ENCODE assay signal across 26 cellular contexts in the genomic region with DNA sequence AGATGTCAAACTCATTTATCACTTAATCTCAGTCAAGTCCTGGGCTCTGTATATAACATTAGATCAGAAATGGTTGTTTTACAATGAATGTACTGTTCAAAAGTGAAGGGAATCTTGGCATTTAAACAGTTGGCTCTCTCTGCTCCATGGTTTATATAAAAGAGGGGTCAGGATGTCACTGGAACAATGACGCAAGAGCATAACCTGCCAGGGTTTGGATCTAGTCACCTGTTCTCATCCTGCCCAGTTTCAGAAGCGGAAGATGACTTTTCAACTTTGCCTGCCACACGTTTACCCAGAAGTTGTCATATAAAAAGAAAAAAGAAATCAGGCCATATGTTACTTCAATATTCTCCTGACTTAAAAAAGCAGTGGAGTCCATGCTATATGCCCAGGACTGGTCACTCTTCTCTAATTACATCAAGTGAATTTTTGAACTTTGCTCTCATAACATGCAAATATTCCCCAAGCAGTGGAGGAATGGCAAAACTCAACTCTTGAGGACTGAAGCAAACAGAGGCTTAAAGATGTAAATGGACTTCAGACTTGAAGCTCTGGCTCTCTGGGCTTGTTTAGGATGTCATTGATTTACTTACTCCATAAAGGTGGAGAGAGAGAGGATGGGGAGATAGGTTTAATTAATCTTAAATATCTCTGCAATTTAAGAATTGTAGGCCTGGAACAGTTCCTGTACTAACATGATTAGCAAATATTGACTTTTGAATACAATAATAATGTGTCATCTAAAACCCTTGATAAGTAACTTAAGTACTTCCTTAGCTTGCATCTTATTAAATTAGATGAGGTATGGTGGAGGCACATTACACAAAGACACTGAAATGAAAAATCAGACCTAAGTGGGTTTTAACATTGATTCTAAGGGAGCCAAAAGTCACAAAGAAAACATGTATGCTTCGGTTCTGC. TPM values are rescaled to one million over a fixed set of nuclear protein-coding genes. Genes with fewer than 3 reads are reported as not detected.
DNase-seq lines count a peak whose midpoint lies in the region; ATAC-seq, FAIRE-seq and TF ChIP-seq lines count a peak whose summit lies in the region.
"Had no signal": no experiment of that assay in that cellular context is flagged by ENCODE, and none has a peak within 500 bp of the region (broad histone marks: within the 10 kb centered on the region; RNA-seq: fewer than 3 reads in every experiment).

No MANE protein-coding gene starts in this region.

- no peak for TF ChIP-seq EP300 in SK-N-SH (IDR thresholded peaks at IDR 0.05; ENCODE audit: borderline replicate concordance in 1 of 2, low read depth in 1 of 2, low read length in 1 of 2)

- FAIRE-seq in small intestine (lab: Jason Lieb, UNC) = no peak
- FAIRE-seq: frontal cortex, GM19239 had no signal

- H3K9ac ChIP-seq in SK-N-SH = no peak overlapping the region

- H3K27me3 ChIP-seq in SK-N-SH (ENCODE audit: insufficient read depth) (no peaks in the 10 kb centered on the region), PC-9 (ENCODE audit: insufficient read depth, low read depth) (no peaks in the 10 kb centered on the region), foreskin keratinocyte (no peaks in the 10 kb centered on the region), small intestine (ENCODE audit: control insufficient read depth in 2 of 2, insufficient read depth in 2 of 2, low read length in 2 of 2) (no peaks in the 10 kb centered on the region), upper lobe of right lung (no peaks in the 10 kb centered on the region)
- H3K27me3 ChIP-seq: BE2C had no signal

- no peak overlapping the region for H3K27ac ChIP-seq in SK-N-SH (ENCODE audit: low read depth in 2 of 2, low read length in 1 of 2)
- no peak overlapping the region for H3K27ac ChIP-seq in PC-9
- H3K27ac ChIP-seq in foreskin keratinocyte = peak overlapping the region; percentile 3
- no peak overlapping the region for H3K27ac ChIP-seq in small intestine (ENCODE audit: low read depth in 1 of 2, low read length in 1 of 2)
- H3K27ac ChIP-seq in upper lobe of right lung = no peak overlapping the region

- DNase-seq in SK-N-SH = no peak
- DNase-seq in PC-9 = peak in 1 of 2 experiments; percentile 73
- no peak for DNase-seq in foreskin keratinocyte
- peak; percentile 6 for DNase-seq in small intestine
- DNase-seq in nucleus accumbens (lab: John Stamatoyannopoulos, UW) = no peak
- DNase-seq in hepatic stellate cell (ENCODE audit: low spot score) = no peak
- no peak for DNase-seq in upper lobe of right lung
- DNase-seq: activated CD4-positive, alpha-beta T cell treated with anti-CD3 and anti-CD28 coated beads, Interleukin-2, amount 50 U/mL, for 4 hours; activated naive CD4-positive, alpha-beta T cell; activated T-cell treated with anti-CD3 and anti-CD28 coated beads, Interleukin-2, amount 50 U/mL, for 72 hours; BE2C; CD8-positive, alpha-beta memory T cell; central memory CD4-positive, alpha-beta T cell; mammary epithelial cell; NCI-H1092; NCI-H2029; NCI-H774; nephron progenitor cell; stimulated activated naive B cell treated with anti-CD40 and anti-IgM and Interleukin-4, amounts not matched to agents 10 μg/mL and 1 μg/mL and 100 μg/mL, for 72 hours; substantia nigra; T-helper 17 cell; trophoblast cell had no signal

- H2AFZ ChIP-seq in SK-N-SH (ENCODE audit: low read depth) (no peak overlapping the region), PC-9 (no peak overlapping the region)

- TF ChIP-seq RAD21 in SK-N-SH (IDR thresholded peaks at IDR 0.05; ENCODE audit: low read length) = no peak

- H3K4me2 ChIP-seq in SK-N-SH = no peak overlapping the region
- peak overlapping the region; percentile 12; the same call in 1 of the 2 replicates for H3K4me2 ChIP-seq in PC-9

- no TSS peak for BruUV-seq in PC-9 (replicated peaks; lab: Mats Ljungman, UMichigan)

- H3K9me3 ChIP-seq in SK-N-SH (no peaks in the 10 kb centered on the region), PC-9 (ENCODE audit: insufficient read depth, low read depth) (no peaks in the 10 kb centered on the region), small intestine (ENCODE audit: control insufficient read depth, low read depth) (no peaks in the 10 kb centered on the region), upper lobe of right lung (no peaks in the 10 kb centered on the region)
- H3K9me3 ChIP-seq: BE2C had no signal

- POLR2A ChIA-PET in SK-N-SH (lab: Yijun Ruan, JAX) = no interaction called here
- POLR2A ChIA-PET in PC-9 (lab: Charles Lee; ENCODE audit: unreplicated experiment) = no interaction called here

- H3K4me1 ChIP-seq in SK-N-SH (ENCODE audit: control insufficient read depth in 1 of 2, insufficient read depth in 2 of 2, low read depth in 1 of 2, low read length in 1 of 2) (peaks cover 0 to 8% of the 10 kb centered on the region in 2 experiments; a peak in 1 of 4 replicates), PC-9 (replicated peaks; ENCODE audit: insufficient read depth) (peaks cover 37% of the 10 kb centered on the region), foreskin keratinocyte (peaks cover 35% of the 10 kb centered on the region), small intestine (ENCODE audit: control insufficient read depth in 2 of 2, insufficient read depth in 1 of 2, low read depth in 1 of 2, low read length in 1 of 2) (no peaks in the 10 kb centered on the region), upper lobe of right lung (no peaks in the 10 kb centered on the region)
- H3K4me1 ChIP-seq: BE2C had no signal

- no peaks in the 10 kb centered on the region for H4K20me1 ChIP-seq in SK-N-SH (ENCODE audit: insufficient read depth)
- no peaks in the 10 kb centered on the region for H4K20me1 ChIP-seq in PC-9 (ENCODE audit: insufficient read depth)

- H3K9me2 ChIP-seq in SK-N-SH = no peaks in the 10 kb centered on the region
- no peaks in the 10 kb centered on the region for H3K9me2 ChIP-seq in PC-9 (ENCODE audit: insufficient read depth)

- intact Hi-C loops in PC-9 (cut with micrococcal nuclease; ENCODE audit: unreplicated experiment) (no loop called here), upper lobe of right lung (cut with DNase I) (no loop called here)

- WGBS in SK-N-SH (ENCODE audit: low lambda C conversion rate) = 81% methylated on average over 4 of the region's 4 CpGs
- 55 to 66% (median 55%) methylated on average over 4 of the region's 4 CpGs for WGBS in small intestine, 3 donors

- H3K36me3 ChIP-seq in SK-N-SH (replicated peaks in 1 of 2; ENCODE audit: control insufficient read depth in 1 of 2, insufficient read depth in 2 of 2, low read length in 1 of 2) (no peaks in the 10 kb centered on the region), PC-9 (ENCODE audit: low read depth) (no peaks in the 10 kb centered on the region), small intestine (ENCODE audit: control insufficient read depth in 2 of 2, insufficient read depth in 2 of 2, low read length in 2 of 2) (no peaks in the 10 kb centered on the region), upper lobe of right lung (no peaks in the 10 kb centered on the region)
- H3K36me3 ChIP-seq: BE2C had no signal

- H3K4me3 ChIP-seq in SK-N-SH (ENCODE audit: low read depth in 2 of 2, low read length in 1 of 2) = no peak overlapping the region
- no peak overlapping the region for H3K4me3 ChIP-seq in PC-9
- H3K4me3 ChIP-seq in small intestine (ENCODE audit: low read depth in 1 of 2, low read length in 2 of 2) = no peak overlapping the region
- H3K4me3 ChIP-seq in upper lobe of right lung = no peak overlapping the region

- ATAC-seq in SK-N-SH treated with all-trans-retinoic acid at 6 μM for 48 hours (no peak), foreskin keratinocyte (no peak), upper lobe of right lung (no peak)
- ATAC-seq: activated CD4-positive, CD25-positive, alpha-beta regulatory T cell treated with anti-CD3 and anti-CD28 coated beads, Interleukin-2, amount 50 U/mL, for 24 hours; activated T-cell treated with anti-CD3 and anti-CD28 coated beads, Interleukin-2, amount 50 U/mL, for 72 hours; stimulated activated naive B cell treated with anti-CD40 and anti-IgM and Interleukin-4, amounts not matched to agents 10 μg/mL and 1 μg/mL and 100 μg/mL, for 72 hours; T-helper 17 cell had no signal

- H3K79me2 ChIP-seq in SK-N-SH (ENCODE audit: insufficient read depth) (no peaks in the 10 kb centered on the region), PC-9 (ENCODE audit: low read depth) (no peaks in the 10 kb centered on the region)

- TF ChIP-seq CTCF in SK-N-SH (IDR thresholded peaks at IDR 0.05) (no peak), PC-9 (conservative IDR thresholded peaks at IDR 0.05) (no peak), foreskin keratinocyte (conservative IDR thresholded peaks at IDR 0.05) (no peak), upper lobe of right lung (IDR thresholded peaks at IDR 0.05) (no peak)

- CTCF ChIA-PET in SK-N-SH (lab: Yijun Ruan, JAX) = no interaction called here
- CTCF ChIA-PET in PC-9 (lab: Charles Lee) = interaction anchor here (0.7 kb wide), 1 partner anchor 49 kb away, joined by 3 read pairs; no protein-coding TSS in a partner anchor

- H3F3A ChIP-seq in SK-N-SH (replicated peaks; ENCODE audit: insufficient read depth) = peaks cover 10% of the 10 kb centered on the region
- H3F3A ChIP-seq in PC-9 (ENCODE audit: insufficient read depth, low read depth) = no peaks in the 10 kb centered on the region; the same call in 1 of the 2 replicates

TF ChIP-seq in SK-N-SH treated with all-trans-retinoic acid at 6 μM for 48 hours, 23 proteins besides CTCF, POLR2A, EP300 and RAD21:
- TF ChIP-seq ISL1 (CRISPR knock-in tag; IDR thresholded peaks at IDR 0.05) (peak; percentile 85), TCF4 (CRISPR knock-in tag; IDR thresholded peaks at IDR 0.05; ENCODE audit: borderline replicate concordance) (no peak), TOX (CRISPR knock-in tag; IDR thresholded peaks at IDR 0.05; ENCODE audit: borderline replicate concordance) (no peak)

TF ChIP-seq in SK-N-SH, 30 proteins besides CTCF, POLR2A, EP300 and RAD21 (continues in another document):
- no peak for TF ChIP-seq FOSL2 (IDR thresholded peaks at IDR 0.05; ENCODE audit: borderline replicate concordance, low read depth)
- TF ChIP-seq, protein P1, sequence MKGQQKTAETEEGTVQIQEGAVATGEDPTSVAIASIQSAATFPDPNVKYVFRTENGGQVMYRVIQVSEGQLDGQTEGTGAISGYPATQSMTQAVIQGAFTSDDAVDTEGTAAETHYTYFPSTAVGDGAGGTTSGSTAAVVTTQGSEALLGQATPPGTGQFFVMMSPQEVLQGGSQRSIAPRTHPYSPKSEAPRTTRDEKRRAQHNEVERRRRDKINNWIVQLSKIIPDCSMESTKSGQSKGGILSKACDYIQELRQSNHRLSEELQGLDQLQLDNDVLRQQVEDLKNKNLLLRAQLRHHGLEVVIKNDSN (IDR thresholded peaks at IDR 0.05; ENCODE audit: borderline replicate concordance, low read depth) = no peak
- no peak for TF ChIP-seq TEAD4 (IDR thresholded peaks at IDR 0.05; ENCODE audit: borderline replicate concordance, insufficient read depth)
- no peak for TF ChIP-seq CHD2 (IDR thresholded peaks at IDR 0.05; ENCODE audit: low read length, partially characterized antibody)
- no peak for TF ChIP-seq FOXM1 (IDR thresholded peaks at IDR 0.05; ENCODE audit: low read depth)

RNA-seq across cellular contexts. Expression of a gene that starts 58.3 kb away (rescaled TPM):
- polyA plus RNA-seq in SK-N-SH (2012; rRNA removed) = 6.8 and 8.2 TPM in 2 replicates
- 8.7 and 11.7 TPM in 2 replicates for polyA plus RNA-seq in SK-N-SH (2012; cell fraction: cytosol; rRNA removed)
- 6.9 and 11.9 TPM in 2 replicates for polyA plus RNA-seq in SK-N-SH (2012; cell fraction: nucleus; rRNA removed)
- total RNA-seq in PC-9 (2021) = 17.1 and 25.3 TPM in 2 replicates
- total RNA-seq in foreskin keratinocyte = 14.6 and 15.5 TPM in 2 replicates
- 4.9 and 5.5 TPM in 2 replicates for polyA plus RNA-seq in foreskin keratinocyte
- polyA plus RNA-seq in small intestine = 1 to 10 TPM; 3.2 to 5.4 (median 5.1) TPM
- total RNA-seq in upper lobe of right lung = 13.7 TPM
